25 cellular contexts compared by ENCODE assay signal in the genomic region with DNA sequence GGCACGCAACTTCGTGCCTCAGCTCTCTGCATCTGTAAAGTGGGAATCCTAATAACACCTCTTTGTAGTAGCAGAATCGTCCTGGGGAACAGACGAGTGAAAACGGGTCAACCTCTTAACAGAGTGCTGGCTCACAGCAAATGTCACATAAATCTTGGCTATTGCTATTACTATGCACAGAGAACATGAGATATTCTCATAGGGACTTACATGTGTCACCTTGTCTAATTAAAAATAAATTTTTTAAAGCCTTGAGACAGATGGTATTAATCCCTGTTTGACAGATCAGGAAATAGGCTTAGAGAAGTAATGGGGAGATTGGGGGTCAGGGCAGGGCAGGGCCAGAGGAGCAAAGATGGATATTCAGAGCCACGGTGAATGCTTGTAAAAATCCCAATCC.
"Had no signal": no experiment of that assay in that cellular context is flagged by ENCODE, and none has a peak within 500 bp of the region (broad histone marks: within the 10 kb centered on the region; RNA-seq: fewer than 3 reads in every experiment).

No MANE protein-coding gene starts in this region.

- H3K9me3 Mint-ChIP-seq: immature natural killer cell; naive thymus-derived CD8-positive, alpha-beta T cell; nephron; neural crest cell; stimulated activated effector memory CD8-positive, alpha-beta T cell treated with anti-CD3 and anti-CD28 coated beads, Interleukin-12 subunit alpha, Interleukin-12 subunit beta, amount 100 ng/mL, for 72 hours; stimulated activated naive CD8-positive, alpha-beta T cell treated with anti-CD3 and anti-CD28 coated beads, Interleukin-15, Interleukin-2, amounts not matched to agents 100 ng/mL and 50 ng/mL, for 24 hours had no signal

- H3K9me3 ChIP-seq: left lung, lower lobe of right lung, ovary, tibial nerve, vagina had no signal

- H3K4me3 ChIP-seq: left lung, lower lobe of right lung, ovary, skin epidermis, tibial nerve, vagina had no signal

- H3K27ac Mint-ChIP-seq: immature natural killer cell; progenitor cell of endocrine pancreas; stimulated activated effector memory CD8-positive, alpha-beta T cell treated with anti-CD3 and anti-CD28 coated beads, Interleukin-12 subunit alpha, Interleukin-12 subunit beta, amount 100 ng/mL, for 72 hours; stimulated activated naive CD8-positive, alpha-beta T cell treated with anti-CD3 and anti-CD28 coated beads, Interleukin-15, Interleukin-2, amounts not matched to agents 100 ng/mL and 50 ng/mL, for 24 hours; type B pancreatic cell had no signal

- H3K36me3 ChIP-seq: left lung, lower lobe of right lung, ovary, tibial nerve, vagina had no signal

- DNase-seq: hippocampal formation; immature natural killer cell; kidney; left colon; left lung; lower lobe of right lung; mammary epithelial cell; mesenchymal stem cell; naive thymus-derived CD8-positive, alpha-beta T cell; ovary; retina; right cardiac atrium; stimulated activated CD4-positive, alpha-beta T cell treated with anti-CD3 and anti-CD28 coated beads, Interleukin-4, amount 100 ng/mL, for 24 hours; stimulated activated naive CD4-positive, alpha-beta T cell; substantia nigra had no signal

- H3K4me1 ChIP-seq: left lung, lower lobe of right lung had no signal

- H3K36me3 Mint-ChIP-seq: immature natural killer cell; naive thymus-derived CD8-positive, alpha-beta T cell; stimulated activated effector memory CD8-positive, alpha-beta T cell treated with anti-CD3 and anti-CD28 coated beads, Interleukin-12 subunit alpha, Interleukin-12 subunit beta, amount 100 ng/mL, for 72 hours; type B pancreatic cell had no signal

- H3K27me3 Mint-ChIP-seq: stimulated activated naive CD8-positive, alpha-beta T cell treated with anti-CD3 and anti-CD28 coated beads, Interleukin-15, Interleukin-2, amounts not matched to agents 100 ng/mL and 50 ng/mL, for 24 hours had no signal

- H3K27ac ChIP-seq: left lung, lower lobe of right lung, ovary, skin epidermis, tibial nerve, vagina had no signal

- FAIRE-seq: islet of Langerhans, kidney had no signal

- H3K4me1 Mint-ChIP-seq: immature natural killer cell; stimulated activated effector memory CD8-positive, alpha-beta T cell treated with anti-CD3 and anti-CD28 coated beads, Interleukin-12 subunit alpha, Interleukin-12 subunit beta, amount 100 ng/mL, for 72 hours had no signal

- H3K27me3 ChIP-seq: left lung, ovary, tibial nerve, vagina had no signal

- H3K4me3 Mint-ChIP-seq: immature natural killer cell; naive thymus-derived CD8-positive, alpha-beta T cell; nephron; neural crest cell; stimulated activated effector memory CD8-positive, alpha-beta T cell treated with anti-CD3 and anti-CD28 coated beads, Interleukin-12 subunit alpha, Interleukin-12 subunit beta, amount 100 ng/mL, for 72 hours; stimulated activated naive CD8-positive, alpha-beta T cell treated with anti-CD3 and anti-CD28 coated beads, Interleukin-15, Interleukin-2, amounts not matched to agents 100 ng/mL and 50 ng/mL, for 24 hours; type B pancreatic cell had no signal
